17 cellular contexts compared by ENCODE assay signal in genomic region chr22:25061134-25061533, GRCh38.
A peak's percentile ranks its signal among the peaks of the same experiment; 100 is the strongest.
DNase-seq lines count a peak whose midpoint lies in the region; ATAC-seq and TF ChIP-seq lines count a peak whose summit lies in the region.
"Had no signal": no experiment of that assay in that cellular context is flagged by ENCODE, and none has a peak within 500 bp of the region (broad histone marks: within the 10 kb centered on the region; RNA-seq: fewer than 3 reads in every experiment).

No MANE protein-coding gene starts in this region.

- no peak overlapping the region for H3K4me2 ChIP-seq in smooth muscle cell

- H3K36me3 ChIP-seq in smooth muscle cell (ENCODE audit: low read depth) (no peaks in the 10 kb centered on the region), tibial nerve (peaks cover 0 to 12% (median 0%) of the 10 kb centered on the region in 3 donors)
- H3K36me3 ChIP-seq: gastroesophageal sphincter, upper lobe of right lung had no signal

- CTCF ChIA-PET in activated CD8-positive, alpha-beta memory T cell treated with anti-CD3 and anti-CD28 coated beads, Interleukin-2, amount 10 ng/mL, durations not matched to agents 7 days and 5 days (lab: Charles Lee) = interaction anchor here (0.7 to 9.1 kb wide), 11 partner anchors 9 to 273 kb away, joined by 3 to 85 read pairs (median 3); no protein-coding TSS in a partner anchor

- H3K4me1 ChIP-seq in smooth muscle cell (ENCODE audit: low read depth) (no peaks in the 10 kb centered on the region), tibial nerve (peaks cover 0 to 22% (median 0%) of the 10 kb centered on the region in 4 donors)

- DNase-seq in activated CD8-positive, alpha-beta memory T cell treated with anti-CD3 and anti-CD28 coated beads, Interleukin-2, amount 10 ng/mL, durations not matched to agents 7 days and 5 days = no peak
- DNase-seq in activated CD8-positive, alpha-beta memory T cell treated with anti-CD3 and anti-CD28 coated beads, Interleukin-2, amount 50 U/mL, for 4 hours = no peak
- DNase-seq in T-helper 17 cell (no peak), dedifferentiated amniotic fluid mesenchymal stem cell (ENCODE audit: extremely low spot score) (peak; percentile 9), smooth muscle cell (lab: John Stamatoyannopoulos, UW; ENCODE audit: unreplicated experiment) (no peak), tibial nerve (ENCODE audit: low spot score in 2 of 2) (no peak), HuH-7 (ENCODE audit: low spot score) (no peak)
- DNase-seq: activated B cell treated with CpG ODN at 0.5 μM for 24 hours, anterior cingulate cortex, COR-L47, EL, KG1, NCI-H1105 treated with DMSO at 0.1 percent for 48 hours, small intestine, upper lobe of right lung had no signal

- H3K4me1 Mint-ChIP-seq in activated CD8-positive, alpha-beta memory T cell treated with anti-CD3 and anti-CD28 coated beads, Interleukin-2, amount 10 ng/mL, durations not matched to agents 7 days and 5 days = peaks cover 43% of the 10 kb centered on the region
- peaks cover 30% of the 10 kb centered on the region for H3K4me1 Mint-ChIP-seq in T-helper 17 cell

- no peaks in the 10 kb centered on the region for H3K9me3 Mint-ChIP-seq in activated CD8-positive, alpha-beta memory T cell treated with anti-CD3 and anti-CD28 coated beads, Interleukin-2, amount 10 ng/mL, durations not matched to agents 7 days and 5 days (ENCODE audit: low read depth)
- H3K9me3 Mint-ChIP-seq: activated B cell treated with CpG ODN at 0.5 μM for 24 hours had no signal

- no peak for TF ChIP-seq POLR2A in tibial nerve (IDR thresholded peaks at IDR 0.05)

- H3K4me3 Mint-ChIP-seq in activated CD8-positive, alpha-beta memory T cell treated with anti-CD3 and anti-CD28 coated beads, Interleukin-2, amount 10 ng/mL, durations not matched to agents 7 days and 5 days = no peak overlapping the region
- H3K4me3 Mint-ChIP-seq in T-helper 17 cell = peak overlapping the region; percentile 25
- H3K4me3 Mint-ChIP-seq: activated B cell treated with CpG ODN at 0.5 μM for 24 hours had no signal

- no peak for TF ChIP-seq EP300 in tibial nerve (IDR thresholded peaks at IDR 0.05)

- H3K9me3 ChIP-seq in T-helper 17 cell (ENCODE audit: control insufficient read depth, low read length, poor library complexity, severe bottlenecking) (no peaks in the 10 kb centered on the region), smooth muscle cell (replicated peaks; ENCODE audit: low read depth) (no peaks in the 10 kb centered on the region), tibial nerve (no peaks in the 10 kb centered on the region)
- H3K9me3 ChIP-seq: gastroesophageal sphincter, upper lobe of right lung had no signal

- 88% methylated on average over 5 of the region's 5 CpGs for WGBS in smooth muscle cell (ENCODE audit: low lambda C conversion rate)
- 90 to 93% methylated on average over 5 of the region's 5 CpGs for WGBS in tibial nerve, 2 donors

- H3K27me3 ChIP-seq in smooth muscle cell (ENCODE audit: low read depth) (no peaks in the 10 kb centered on the region), tibial nerve (no peaks in the 10 kb centered on the region)
- H3K27me3 ChIP-seq: gastroesophageal sphincter, upper lobe of right lung had no signal

- ATAC-seq in activated CD8-positive, alpha-beta memory T cell treated with anti-CD3 and anti-CD28 coated beads, Interleukin-2, amount 10 ng/mL, durations not matched to agents 7 days and 5 days = no peak
- ATAC-seq in T-helper 17 cell (no peak), HG02642 (IDR thresholded peaks at IDR 0.05; ENCODE audit: poor library complexity, unreplicated experiment) (no peak)
- ATAC-seq: gastroesophageal sphincter, upper lobe of right lung had no signal

- H3K4me3 ChIP-seq in smooth muscle cell = no peak overlapping the region
- no peak overlapping the region for H3K4me3 ChIP-seq in tibial nerve
- H3K4me3 ChIP-seq: gastroesophageal sphincter, upper lobe of right lung had no signal

- no peak overlapping the region for H3K9ac ChIP-seq in smooth muscle cell (ENCODE audit: low read depth)

- H3K36me3 Mint-ChIP-seq in activated CD8-positive, alpha-beta memory T cell treated with anti-CD3 and anti-CD28 coated beads, Interleukin-2, amount 10 ng/mL, durations not matched to agents 7 days and 5 days = no peaks in the 10 kb centered on the region
- no peaks in the 10 kb centered on the region for H3K36me3 Mint-ChIP-seq in T-helper 17 cell (ENCODE audit: low read depth)

- H3K27me3 Mint-ChIP-seq in activated CD8-positive, alpha-beta memory T cell treated with anti-CD3 and anti-CD28 coated beads, Interleukin-2, amount 10 ng/mL, durations not matched to agents 7 days and 5 days = no peaks in the 10 kb centered on the region
- peaks cover 5% of the 10 kb centered on the region for H3K27me3 Mint-ChIP-seq in T-helper 17 cell

- no peak overlapping the region for H2AFZ ChIP-seq in smooth muscle cell (ENCODE audit: low read depth)

- H4K20me1 ChIP-seq in smooth muscle cell (ENCODE audit: low read depth) = no peaks in the 10 kb centered on the region

- peak overlapping the region; percentile 74 for H3K27ac Mint-ChIP-seq in activated CD8-positive, alpha-beta memory T cell treated with anti-CD3 and anti-CD28 coated beads, Interleukin-2, amount 10 ng/mL, durations not matched to agents 7 days and 5 days
- peak overlapping the region; percentile 99 for H3K27ac Mint-ChIP-seq in T-helper 17 cell
- H3K27ac Mint-ChIP-seq: activated B cell treated with CpG ODN at 0.5 μM for 24 hours had no signal

- no peaks in the 10 kb centered on the region for H3F3A ChIP-seq in smooth muscle cell (ENCODE audit: low read depth)

- TF ChIP-seq CTCF in smooth muscle cell (IDR thresholded peaks at IDR 0.05; ENCODE audit: borderline replicate concordance, insufficient read depth, poor library complexity, severe bottlenecking) = no peak
- TF ChIP-seq CTCF in tibial nerve (IDR thresholded peaks at IDR 0.05) = no peak

- no peaks in the 10 kb centered on the region for H3K79me2 ChIP-seq in smooth muscle cell (ENCODE audit: low read depth)

- H3K27ac ChIP-seq in smooth muscle cell (ENCODE audit: low read depth) (peak overlapping the region; percentile 57), tibial nerve (no peak overlapping the region)
- H3K27ac ChIP-seq: gastroesophageal sphincter, upper lobe of right lung had no signal
